Comparison of ENCODE assay signal across 28 cellular contexts in genomic region chr7:29657856-29658255, GRCh38.
"Had no signal": no experiment of that assay in that cellular context is flagged by ENCODE, and none has a peak within 500 bp of the region (broad histone marks: within the 10 kb centered on the region; RNA-seq: fewer than 3 reads in every experiment).

No MANE protein-coding gene starts in this region.

- H3K27ac ChIP-seq: adrenal gland, body of pancreas, epithelial cell of prostate, esophagus squamous epithelium had no signal

- H3K27me3 ChIP-seq: adrenal gland, body of pancreas, esophagus squamous epithelium had no signal

- H3K9me3 ChIP-seq: adrenal gland, body of pancreas, esophagus squamous epithelium had no signal

- H3K4me1 ChIP-seq: adrenal gland, body of pancreas had no signal

- DNase-seq: activated CD4-positive, alpha-beta memory T cell treated with anti-CD3 and anti-CD28 coated beads for 36 hours; activated CD4-positive, alpha-beta T cell treated with anti-CD3 and anti-CD28 coated beads for 36 hours; activated CD4-positive, alpha-beta T cell treated with anti-CD3 and anti-CD28 coated beads, Interleukin-2, amount 10 ng/mL, durations not matched to agents 24 days and 14 days; activated CD4-positive, CD25-positive, alpha-beta regulatory T cell; activated CD4-positive, CD25-positive, alpha-beta regulatory T cell treated with anti-CD3 and anti-CD28 coated beads, Interleukin-2, amount 50 U/mL, for 72 hours; activated CD8-positive, alpha-beta memory T cell treated with anti-CD3 and anti-CD28 coated beads, Interleukin-2, amount 10 ng/mL, durations not matched to agents 7 days and 5 days; activated CD8-positive, alpha-beta memory T cell treated with anti-CD3 and anti-CD28 coated beads, Interleukin-2, amount 50 U/mL, for 4 hours; activated CD8-positive, alpha-beta T cell treated with anti-CD3 and anti-CD28 coated beads, Interleukin-2, amount 10 ng/mL, durations not matched to agents 7 days and 5 days; activated effector memory CD4-positive, alpha-beta T cell treated with anti-CD3 and anti-CD28 coated beads, Interleukin-2, amount 50 U/mL, for 16 hours; activated naive CD4-positive, alpha-beta T cell treated with anti-CD3 and anti-CD28 coated beads for 36 hours; activated naive CD8-positive, alpha-beta T cell treated with anti-CD3 and anti-CD28 coated beads for 36 hours; activated naive CD8-positive, alpha-beta T cell treated with anti-CD3 and anti-CD28 coated beads, Interleukin-2, amount 50 U/mL, for 24 hours; activated T-cell treated with anti-CD3 and anti-CD28 coated beads, Interleukin-2, amount 50 U/mL, for 1 hour; activated T-cell treated with anti-CD3 and anti-CD28 coated beads, Interleukin-2, amount 50 U/mL, for 48 hours; adrenal gland; amygdala; aorta; body of pancreas; caudate nucleus; cortex of kidney; dermis blood vessel endothelial cell; effector CD4-positive, alpha-beta T cell; effector memory CD8-positive, alpha-beta T cell; esophagus squamous epithelium; foreskin melanocyte; head of caudate nucleus had no signal

- ATAC-seq: activated CD4-positive, alpha-beta T cell treated with anti-CD3 and anti-CD28 coated beads for 36 hours; activated CD8-positive, alpha-beta memory T cell treated with anti-CD3 and anti-CD28 coated beads, Interleukin-2, amount 10 ng/mL, durations not matched to agents 7 days and 5 days; activated CD8-positive, alpha-beta T cell treated with anti-CD3 and anti-CD28 coated beads, Interleukin-2, amount 10 ng/mL, durations not matched to agents 7 days and 5 days; activated naive CD8-positive, alpha-beta T cell treated with anti-CD3 and anti-CD28 coated beads, Interleukin-2, amount 50 U/mL, for 24 hours; body of pancreas; effector memory CD8-positive, alpha-beta T cell had no signal

- H3K36me3 ChIP-seq: adrenal gland, esophagus squamous epithelium had no signal

- H3K4me3 ChIP-seq: adrenal gland, body of pancreas, esophagus squamous epithelium had no signal

- FAIRE-seq: endothelial cell of umbilical vein had no signal
